Comparison of ENCODE assay signal across 9 cellular contexts in genomic region chr16:30416624-30417298, GRCh38. TPM values are rescaled to one million over a fixed set of nuclear protein-coding genes. Genes with fewer than 3 reads are reported as not detected.
A peak's percentile ranks its signal among the peaks of the same experiment; 100 is the strongest.
DNase-seq lines count a peak whose midpoint lies in the region; ATAC-seq and TF ChIP-seq lines count a peak whose summit lies in the region.
"Had no signal": no experiment of that assay in that cellular context is flagged by ENCODE, and none has a peak within 500 bp of the region (broad histone marks: within the 10 kb centered on the region; RNA-seq: fewer than 3 reads in every experiment).

No MANE protein-coding gene starts in this region.

- H3K9me3 ChIP-seq in BLaER1 (no peaks in the 10 kb centered on the region), ectodermal cell (ENCODE audit: control insufficient read depth, low read length) (no peaks in the 10 kb centered on the region), neural cell (ENCODE audit: low read length) (no peaks in the 10 kb centered on the region)

- H3K27ac ChIP-seq in BLaER1 = no peak overlapping the region
- H3K27ac ChIP-seq in KMS-11 = peak overlapping the region; percentile 68; the same call in 1 of the 2 replicates
- H3K27ac ChIP-seq in ectodermal cell (ENCODE audit: insufficient read depth, low read depth, low read length, poor library complexity, severe bottlenecking) = no peak overlapping the region
- no peak overlapping the region for H3K27ac ChIP-seq in neural cell (ENCODE audit: low read length)

- TF ChIP-seq RAD21 in neural cell (conservative IDR thresholded peaks at IDR 0.05) = no peak

- DNase-seq in superior temporal gyrus (ENCODE audit: extremely low spot score) = no peak
- no peak for DNase-seq in activated CD4-positive, alpha-beta T cell treated with anti-CD3 and anti-CD28 coated beads for 4 hours
- DNase-seq: aorta had no signal

- WGBS in ectodermal cell, 2 experiments = 92 to 96% methylated on average over 10 of the region's 10 CpGs

- TF ChIP-seq EP300 in neural cell (conservative IDR thresholded peaks at IDR 0.05; ENCODE audit: poor library complexity, severe bottlenecking) = no peak

- H3K4me3 ChIP-seq in BLaER1 (peak overlapping the region; percentile 70; the same call in 1 of the 2 replicates), KMS-11 (IDR thresholded peaks at IDR 0.05; ENCODE audit: insufficient read depth, low read depth, low read length) (no peak overlapping the region), ectodermal cell (ENCODE audit: insufficient read depth, low read depth, low read length) (peak overlapping the region; percentile 45), neural cell (ENCODE audit: low read length) (peak overlapping the region; percentile 71)

- H2AFZ ChIP-seq in KMS-11 (ENCODE audit: low read depth) (peak overlapping the region; percentile 78; the same call in 1 of the 2 replicates), neural cell (ENCODE audit: low read depth, low read length) (no peak overlapping the region)

- H3K9me2 ChIP-seq in neural cell (ENCODE audit: insufficient read depth, low read length) = no peaks in the 10 kb centered on the region

- H3K4me1 ChIP-seq in BLaER1 (peaks cover 55% of the 10 kb centered on the region), KMS-11 (ENCODE audit: low read depth, poor library complexity, severe bottlenecking) (peaks cover 49% of the 10 kb centered on the region), ectodermal cell (ENCODE audit: control insufficient read depth, insufficient read depth, low read length) (peaks cover 5% of the 10 kb centered on the region)

- ATAC-seq in GM18517 (IDR thresholded peaks at IDR 0.05; ENCODE audit: unreplicated experiment) (no peak), GM21529 (IDR thresholded peaks at IDR 0.05; ENCODE audit: unreplicated experiment) (no peak)

- peaks cover 92% of the 10 kb centered on the region for H4K20me1 ChIP-seq in BLaER1
- H4K20me1 ChIP-seq in KMS-11 (ENCODE audit: insufficient read depth) = no peaks in the 10 kb centered on the region
- H4K20me1 ChIP-seq in neural cell (ENCODE audit: insufficient read depth) = no peaks in the 10 kb centered on the region

- peaks cover 80% of the 10 kb centered on the region for H3K36me3 ChIP-seq in BLaER1
- H3K36me3 ChIP-seq in KMS-11 (ENCODE audit: insufficient read depth) = no peaks in the 10 kb centered on the region
- peaks cover 12% of the 10 kb centered on the region for H3K36me3 ChIP-seq in ectodermal cell (ENCODE audit: control insufficient read depth, insufficient read depth, low read length)
- H3K36me3 ChIP-seq in neural cell (ENCODE audit: insufficient read depth, low read length) = no peaks in the 10 kb centered on the region

- H3K9ac ChIP-seq in BLaER1 (peak overlapping the region; percentile 77; the same call in 1 of the 2 replicates), KMS-11 (peak overlapping the region; percentile 59; the same call in 1 of the 2 replicates), neural cell (ENCODE audit: low read length) (no peak overlapping the region)

- H3K79me2 ChIP-seq in KMS-11 (ENCODE audit: insufficient read depth, low read depth) (peaks cover 3% of the 10 kb centered on the region; the same call in 1 of the 2 replicates), neural cell (replicated peaks; ENCODE audit: insufficient read depth, low read length) (no peaks in the 10 kb centered on the region)

- H3K4me2 ChIP-seq in BLaER1 = peak overlapping the region; percentile 91
- peak overlapping the region; percentile 83 for H3K4me2 ChIP-seq in KMS-11
- H3K4me2 ChIP-seq in neural cell (ENCODE audit: low read length) = no peak overlapping the region

- H3K27me3 ChIP-seq in BLaER1 = no peaks in the 10 kb centered on the region
- no peaks in the 10 kb centered on the region for H3K27me3 ChIP-seq in KMS-11 (ENCODE audit: insufficient read depth, low read depth)
- no peaks in the 10 kb centered on the region for H3K27me3 ChIP-seq in ectodermal cell (ENCODE audit: control insufficient read depth, insufficient read depth, low read length, poor library complexity, severe bottlenecking)
- no peaks in the 10 kb centered on the region for H3K27me3 ChIP-seq in neural cell (ENCODE audit: insufficient read depth, low read depth, low read length)

- H3F3A ChIP-seq in neural cell (ENCODE audit: insufficient read depth, low read length, poor library complexity, severe bottlenecking) = peaks cover 2% of the 10 kb centered on the region

- TF ChIP-seq CTCF in KMS-11 (conservative IDR thresholded peaks at IDR 0.05; ENCODE audit: low read depth, low read length) (no peak), neural cell (IDR thresholded peaks at IDR 0.05; ENCODE audit: poor library complexity, severe bottlenecking) (no peak)

TF ChIP-seq in neural cell, 6 proteins besides CTCF, POLR2A, EP300 and RAD21:
- TF ChIP-seq EZH2 (IDR thresholded peaks at IDR 0.05; ENCODE audit: borderline replicate concordance, insufficient read depth, low read length, poor library complexity, severe bottlenecking) = no peak
- TF ChIP-seq MXI1 (conservative IDR thresholded peaks at IDR 0.05; ENCODE audit: poor library complexity, severe bottlenecking) = no peak
- no peak for TF ChIP-seq REST (IDR thresholded peaks at IDR 0.05; ENCODE audit: borderline replicate concordance)
- TF ChIP-seq SMC3 (conservative IDR thresholded peaks at IDR 0.05; ENCODE audit: poor library complexity) = no peak
- TF ChIP-seq POLR2AphosphoS5 (IDR thresholded peaks at IDR 0.05) = no peak
- TF ChIP-seq TAF1 (IDR thresholded peaks at IDR 0.05; ENCODE audit: low read depth) = no peak

RNA-seq across cellular contexts. Expression of gene ZNF771, which starts 9.4 kb away (rescaled TPM):
- 7.4 TPM for polyA plus RNA-seq in ectodermal cell (2013, experiment 1 of 4)
- polyA plus RNA-seq in ectodermal cell (2013, experiment 2 of 4) = 6.9 TPM
- polyA plus RNA-seq in ectodermal cell (2013, experiment 3 of 4) = 11.5 TPM
- polyA plus RNA-seq in ectodermal cell (2013, experiment 4 of 4) = 10.3 TPM
- 10.2 and 11.7 TPM in 2 replicates for polyA plus RNA-seq in neural cell
- 7.1 and 7.6 TPM in 2 replicates for polyA minus RNA-seq in neural cell

RNA-seq across cellular contexts. Expression of gene DCTPP1, which starts 13.1 kb away (rescaled TPM):
- polyA plus RNA-seq in ectodermal cell (2013, experiment 1 of 4) = 85.8 TPM
- polyA plus RNA-seq in ectodermal cell (2013, experiment 2 of 4) = 79.1 TPM
- polyA plus RNA-seq in ectodermal cell (2013, experiment 3 of 4) = 53.6 TPM
- 57.4 TPM for polyA plus RNA-seq in ectodermal cell (2013, experiment 4 of 4)
- 47.3 and 60.4 TPM in 2 replicates for polyA plus RNA-seq in neural cell
- polyA minus RNA-seq in neural cell = 17.0 and 20.4 TPM in 2 replicates

RNA-seq across cellular contexts. Expression of gene ZNF48, which starts 21.5 kb away (rescaled TPM):
- 45.3 TPM for polyA plus RNA-seq in ectodermal cell (2013, experiment 1 of 4)
- polyA plus RNA-seq in ectodermal cell (2013, experiment 2 of 4) = 53.1 TPM
- polyA plus RNA-seq in ectodermal cell (2013, experiment 3 of 4) = 34.0 TPM
- 39.1 TPM for polyA plus RNA-seq in ectodermal cell (2013, experiment 4 of 4)
- 42.3 and 48.9 TPM in 2 replicates for polyA plus RNA-seq in neural cell
- 74.0 and 82.3 TPM in 2 replicates for polyA minus RNA-seq in neural cell

RNA-seq across cellular contexts. Expression of gene SEPHS2, which starts 28.9 kb away (rescaled TPM):
- 27.6 TPM for polyA plus RNA-seq in ectodermal cell (2013, experiment 1 of 4)
- 30.9 TPM for polyA plus RNA-seq in ectodermal cell (2013, experiment 2 of 4)
- polyA plus RNA-seq in ectodermal cell (2013, experiment 3 of 4) = 25.0 TPM
- polyA plus RNA-seq in ectodermal cell (2013, experiment 4 of 4) = 27.8 TPM
- polyA plus RNA-seq in neural cell = 9.8 and 11.1 TPM in 2 replicates
- polyA minus RNA-seq in neural cell = 27.3 and 28.9 TPM in 2 replicates

RNA-seq across cellular contexts. Expression of gene SEPTIN1, which starts 34.4 kb away (rescaled TPM):
- 3.1 TPM for polyA plus RNA-seq in ectodermal cell (2013, experiment 1 of 4)
- 2.3 TPM for polyA plus RNA-seq in ectodermal cell (2013, experiment 2 of 4)
- 3.8 TPM for polyA plus RNA-seq in ectodermal cell (2013, experiment 3 of 4)
- polyA plus RNA-seq in ectodermal cell (2013, experiment 4 of 4) = 4.1 TPM
- polyA plus RNA-seq in neural cell = 0.38 TPM in 1 of 2 replicates, not detected in the other
- 0.81 TPM in 1 of 2 replicates, not detected in the other for polyA minus RNA-seq in neural cell
